In the genomic region with DNA sequence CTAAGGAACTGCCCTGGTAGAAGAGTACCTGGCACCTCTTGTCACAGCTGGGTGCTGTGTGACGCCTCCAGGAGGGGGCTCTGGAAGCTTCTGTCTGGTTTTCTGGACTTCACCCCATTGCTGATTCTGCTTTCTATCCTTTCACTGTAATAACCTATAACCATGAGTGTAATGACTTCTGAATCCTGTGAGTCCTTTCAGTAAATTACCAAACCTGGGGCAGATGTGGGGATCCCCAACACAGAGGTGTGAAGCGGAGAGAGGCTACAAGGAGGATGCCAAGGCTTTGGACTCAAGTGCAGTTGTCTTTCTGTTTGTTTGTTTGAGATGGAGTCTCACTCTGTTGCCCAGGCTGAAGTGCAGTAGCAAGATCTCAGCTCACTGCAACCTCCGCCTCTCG, we compare ENCODE assay signal across 18 cellular contexts.
DNase-seq lines count a peak whose midpoint lies in the region; ATAC-seq and TF ChIP-seq lines count a peak whose summit lies in the region.
"Had no signal": no experiment of that assay in that cellular context is flagged by ENCODE, and none has a peak within 500 bp of the region (broad histone marks: within the 10 kb centered on the region; RNA-seq: fewer than 3 reads in every experiment).

No MANE protein-coding gene starts in this region.

- H3K36me3 ChIP-seq in HEK293 (ENCODE audit: control insufficient read depth in 2 of 2, insufficient read depth in 1 of 2, low read length in 2 of 2), result no peaks in the 10 kb centered on the region
- no peaks in the 10 kb centered on the region for H3K36me3 ChIP-seq in PC-9 (ENCODE audit: low read depth)
- H3K36me3 ChIP-seq in MM.1S (replicated peaks; ENCODE audit: insufficient read depth, low read length), result 0 out of 2 replicates have a peak, but pooled peaks cover 3% of the 10 kb centered on the region

- H3K4me1 Mint-ChIP-seq in activated naive CD4-positive, alpha-beta T cell treated with anti-CD3 and anti-CD28 coated beads for 36 hours (ENCODE audit: low read depth), result peaks cover 43% of the 10 kb centered on the region
- H3K4me1 Mint-ChIP-seq in activated naive CD8-positive, alpha-beta T cell treated with anti-CD3 and anti-CD28 coated beads, Interleukin-2, amount 50 U/mL, for 24 hours, result peaks cover 48% of the 10 kb centered on the region
- H3K4me1 Mint-ChIP-seq in natural killer cell treated with Interleukin-12 subunit alpha and Interleukin-12 subunit beta and Interleukin-15 and Interleukin-18, amount 100 ng/mL, for 72 hours (ENCODE audit: low read depth in 2 of 2), result peaks cover 57 to 68% of the 10 kb centered on the region in 2 donors

- H3F3A ChIP-seq in PC-9 (ENCODE audit: insufficient read depth, low read depth) (no peaks in the 10 kb centered on the region), MM.1S (ENCODE audit: insufficient read depth, low read length) (no peaks in the 10 kb centered on the region)

- no peaks in the 10 kb centered on the region for H3K27me3 Mint-ChIP-seq in activated naive CD4-positive, alpha-beta T cell treated with anti-CD3 and anti-CD28 coated beads for 36 hours (ENCODE audit: low read depth)
- no peaks in the 10 kb centered on the region for H3K27me3 Mint-ChIP-seq in activated naive CD8-positive, alpha-beta T cell treated with anti-CD3 and anti-CD28 coated beads, Interleukin-2, amount 50 U/mL, for 24 hours
- no peaks in the 10 kb centered on the region for H3K27me3 Mint-ChIP-seq in natural killer cell treated with Interleukin-12 subunit alpha and Interleukin-12 subunit beta and Interleukin-15 and Interleukin-18, amount 100 ng/mL, for 72 hours
- H3K27me3 Mint-ChIP-seq: CD4-positive, alpha-beta memory T cell had no signal

- ATAC-seq in activated naive CD8-positive, alpha-beta T cell treated with anti-CD3 and anti-CD28 coated beads, Interleukin-2, amount 50 U/mL, for 24 hours, result no peak
- ATAC-seq in natural killer cell treated with Interleukin-12 subunit alpha and Interleukin-12 subunit beta and Interleukin-15 and Interleukin-18, amount 100 ng/mL, for 72 hours, result peak; percentile 57 to 82

- H3K4me1 ChIP-seq in HEK293 (ENCODE audit: control insufficient read depth, insufficient read depth, low read length), result peaks cover 13% of the 10 kb centered on the region
- H3K4me1 ChIP-seq in PC-9 (replicated peaks; ENCODE audit: insufficient read depth), result no peaks in the 10 kb centered on the region
- H3K4me1 ChIP-seq in MM.1S (ENCODE audit: low read length), result no peaks in the 10 kb centered on the region

- H3K79me2 ChIP-seq in PC-9 (ENCODE audit: low read depth) (no peaks in the 10 kb centered on the region), MM.1S (ENCODE audit: low read length) (peaks cover 47% of the 10 kb centered on the region)

- POLR2A ChIA-PET in HEK293 (lab: Yijun Ruan, JAX) (no interaction called here), PC-9 (lab: Charles Lee; ENCODE audit: unreplicated experiment) (no interaction called here)

- no peaks in the 10 kb centered on the region for H3K9me3 ChIP-seq in HEK293 (ENCODE audit: control insufficient read depth, insufficient read depth, low read depth, low read length)
- H3K9me3 ChIP-seq in PC-9 (ENCODE audit: insufficient read depth, low read depth), result no peaks in the 10 kb centered on the region
- no peaks in the 10 kb centered on the region for H3K9me3 ChIP-seq in MM.1S (replicated peaks; ENCODE audit: insufficient read depth, low read length)

- H3K4me2 ChIP-seq in PC-9 (no peak overlapping the region), MM.1S (ENCODE audit: low read depth, low read length) (no peak overlapping the region)

- H3K4me3 Mint-ChIP-seq in activated naive CD4-positive, alpha-beta T cell treated with anti-CD3 and anti-CD28 coated beads for 36 hours, result no peak overlapping the region
- H3K4me3 Mint-ChIP-seq in activated naive CD8-positive, alpha-beta T cell treated with anti-CD3 and anti-CD28 coated beads, Interleukin-2, amount 50 U/mL, for 24 hours, result no peak overlapping the region
- peak overlapping the region; percentile 74 for H3K4me3 Mint-ChIP-seq in natural killer cell treated with Interleukin-12 subunit alpha and Interleukin-12 subunit beta and Interleukin-15 and Interleukin-18, amount 100 ng/mL, for 72 hours
- H3K4me3 Mint-ChIP-seq: CD4-positive, alpha-beta memory T cell had no signal

- peaks cover 9% of the 10 kb centered on the region for H3K9me3 Mint-ChIP-seq in activated naive CD4-positive, alpha-beta T cell treated with anti-CD3 and anti-CD28 coated beads for 36 hours
- H3K9me3 Mint-ChIP-seq in activated naive CD8-positive, alpha-beta T cell treated with anti-CD3 and anti-CD28 coated beads, Interleukin-2, amount 50 U/mL, for 24 hours, result no peaks in the 10 kb centered on the region
- peaks cover 3% of the 10 kb centered on the region for H3K9me3 Mint-ChIP-seq in natural killer cell treated with Interleukin-12 subunit alpha and Interleukin-12 subunit beta and Interleukin-15 and Interleukin-18, amount 100 ng/mL, for 72 hours

- H3K27ac ChIP-seq in HEK293 (ENCODE audit: extremely low read depth, low read depth, low read length) (no peak overlapping the region), PC-9 (no peak overlapping the region), MM.1S (ENCODE audit: low read length) (no peak overlapping the region)

- H4K20me1 ChIP-seq in PC-9 (ENCODE audit: insufficient read depth) (no peaks in the 10 kb centered on the region), MM.1S (ENCODE audit: insufficient read depth, low read length) (no peaks in the 10 kb centered on the region)

- CTCF ChIA-PET in activated naive CD4-positive, alpha-beta T cell treated with anti-CD3 and anti-CD28 coated beads for 36 hours (lab: Charles Lee), result interaction anchor here (3.3 kb wide), 1 partner anchor 9 kb away, joined by 17 read pairs; no protein-coding TSS in a partner anchor
- CTCF ChIA-PET in HEK293 (lab: Yijun Ruan, JAX) (no interaction called here), PC-9 (lab: Charles Lee) (no interaction called here)

- intact Hi-C loops in activated naive CD4-positive, alpha-beta T cell treated with anti-CD3 and anti-CD28 coated beads for 36 hours (cut with micrococcal nuclease), result loop anchor here (10.0 kb wide), 1 partner anchor 1212 kb away; no protein-coding TSS in a partner anchor
- intact Hi-C loops in PC-9 (cut with micrococcal nuclease; ENCODE audit: unreplicated experiment), result no loop called here

- peaks cover 17% of the 10 kb centered on the region for H3K36me3 Mint-ChIP-seq in activated naive CD4-positive, alpha-beta T cell treated with anti-CD3 and anti-CD28 coated beads for 36 hours (ENCODE audit: low read depth)
- peaks cover 28% of the 10 kb centered on the region for H3K36me3 Mint-ChIP-seq in activated naive CD8-positive, alpha-beta T cell treated with anti-CD3 and anti-CD28 coated beads, Interleukin-2, amount 50 U/mL, for 24 hours (ENCODE audit: low read depth)
- peaks cover 12% of the 10 kb centered on the region for H3K36me3 Mint-ChIP-seq in natural killer cell treated with Interleukin-12 subunit alpha and Interleukin-12 subunit beta and Interleukin-15 and Interleukin-18, amount 100 ng/mL, for 72 hours

- BruUV-seq in PC-9 (replicated peaks; lab: Mats Ljungman, UMichigan), result no TSS peak

- peak; percentile 74 for DNase-seq in activated naive CD4-positive, alpha-beta T cell treated with anti-CD3 and anti-CD28 coated beads for 36 hours
- no peak for DNase-seq in activated naive CD4-positive, alpha-beta T cell (lab: John Stamatoyannopoulos, UW)
- DNase-seq in activated naive CD8-positive, alpha-beta T cell treated with anti-CD3 and anti-CD28 coated beads, Interleukin-2, amount 50 U/mL, for 24 hours, result no peak
- peak; percentile 84 for DNase-seq in natural killer cell treated with Interleukin-12 subunit alpha and Interleukin-12 subunit beta and Interleukin-15 and Interleukin-18, amount 100 ng/mL, for 72 hours (ENCODE audit: low spot score)
- DNase-seq in PC-9, result no peak
- DNase-seq in MM.1S, result no peak
- DNase-seq: ACHN; AML-193; CD4-positive, alpha-beta memory T cell; DMS79; KG1; NCI-H1436; NCI-H2029; NCI-H2171; NCI-H446; NCI-H69; NK-92 treated with Interleukin-12 subunit alpha and Interleukin-12 subunit beta, amount 100 ng/mL, for 24 hours had no signal

- TF ChIP-seq CTCF in HEK293 (tag by site-specific recombination; IDR thresholded peaks at IDR 0.05) (no peak), PC-9 (conservative IDR thresholded peaks at IDR 0.05) (no peak), MM.1S (IDR thresholded peaks at IDR 0.05; ENCODE audit: low read length) (no peak)

- no peak overlapping the region for H3K9ac ChIP-seq in MM.1S (ENCODE audit: low read length)

- H3K27ac Mint-ChIP-seq in activated naive CD4-positive, alpha-beta T cell treated with anti-CD3 and anti-CD28 coated beads for 36 hours, result peak overlapping the region; percentile 57
- H3K27ac Mint-ChIP-seq in activated naive CD8-positive, alpha-beta T cell treated with anti-CD3 and anti-CD28 coated beads, Interleukin-2, amount 50 U/mL, for 24 hours, result peak overlapping the region; percentile 68
- H3K27ac Mint-ChIP-seq in natural killer cell treated with Interleukin-12 subunit alpha and Interleukin-12 subunit beta and Interleukin-15 and Interleukin-18, amount 100 ng/mL, for 72 hours, result peak overlapping the region; percentile 84 to 89

- no peak overlapping the region for H2AFZ ChIP-seq in PC-9
- no peak overlapping the region for H2AFZ ChIP-seq in MM.1S (ENCODE audit: low read length)

- H3K4me3 ChIP-seq in HEK293 (ENCODE audit: low read depth, low read length) (no peak overlapping the region), PC-9 (no peak overlapping the region), MM.1S (ENCODE audit: low read length) (no peak overlapping the region)

- H3K9me2 ChIP-seq in PC-9 (ENCODE audit: insufficient read depth) (no peaks in the 10 kb centered on the region), MM.1S (replicated peaks; ENCODE audit: insufficient read depth, low read length) (no peaks in the 10 kb centered on the region)

- H3K27me3 ChIP-seq in PC-9 (ENCODE audit: insufficient read depth, low read depth), result peaks cover 7% of the 10 kb centered on the region
- H3K27me3 ChIP-seq in MM.1S (replicated peaks; ENCODE audit: insufficient read depth, low read length), result no peaks in the 10 kb centered on the region

TF ChIP-seq in HEK293, 187 proteins besides CTCF, POLR2A, EP300 and RAD21:
- peak; percentile 29; the same call in 1 of the 2 replicates for TF ChIP-seq ZNF121 (tag by site-specific recombination; IDR thresholded peaks at IDR 0.05)
- no peak for TF ChIP-seq TRIM28 (IDR thresholded peaks at IDR 0.05; ENCODE audit: borderline replicate concordance, low read length)
- no peak for TF ChIP-seq IKZF3 (tag by site-specific recombination; IDR thresholded peaks at IDR 0.05)

Comparison
In these comparisons a context has a peak if more than half of its experiments do, and no peak if none do; other contexts are left out.
1. DNase-seq: peak in activated naive CD4-positive, alpha-beta T cell treated with anti-CD3 and anti-CD28 coated beads for 36 hours (single experiment) and natural killer cell treated with Interleukin-12 subunit alpha and Interleukin-12 subunit beta and Interleukin-15 and Interleukin-18, amount 100 ng/mL, for 72 hours (single experiment); none in activated naive CD4-positive, alpha-beta T cell (0 of 4), activated naive CD8-positive, alpha-beta T cell treated with anti-CD3 and anti-CD28 coated beads, Interleukin-2, amount 50 U/mL, for 24 hours (single experiment), PC-9 (0 of 2) and MM.1S (single experiment).
2. Peak in every context shown above with its lines, with median percentiles within 50 percentile points of each other: H3K27ac Mint-ChIP-seq.